In the genomic region with DNA sequence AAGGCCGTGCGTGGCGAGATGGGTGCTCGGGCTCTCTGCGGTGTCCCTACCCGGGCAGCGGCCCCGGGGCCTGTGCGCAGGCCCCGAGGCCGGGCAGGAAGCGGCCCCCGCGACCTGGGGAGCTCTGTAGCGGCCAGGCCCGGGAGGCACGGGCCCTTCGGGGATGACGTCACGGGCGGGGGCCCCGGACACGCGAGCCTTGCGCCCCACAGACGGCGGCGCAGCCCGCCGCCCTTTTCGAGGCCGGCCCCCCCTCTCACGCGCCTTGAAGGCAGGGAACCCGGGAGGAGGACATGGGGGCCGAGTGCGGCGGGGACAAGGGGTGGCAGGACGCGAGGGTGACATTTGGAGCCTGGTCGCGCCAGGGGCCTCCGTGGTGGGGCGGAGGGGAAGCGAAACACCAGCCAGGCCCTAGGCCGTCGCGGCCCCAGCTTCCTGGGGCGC, we compare ENCODE assay signal across 8 cellular contexts.
DNase-seq lines count a peak whose midpoint lies in the region; ATAC-seq and TF ChIP-seq lines count a peak whose summit lies in the region.

No MANE protein-coding gene starts in this region.

- peak overlapping the region; percentile 90 to 97 (median 96) for H3K9ac ChIP-seq in BLaER1 treated with 17β-estradiol and CSF1 and Interleukin-3, amounts not matched to agents 10 nM and 100 nM
- H3K9ac ChIP-seq in KMS-11 = peak overlapping the region; percentile 93

- no peaks in the 10 kb centered on the region for H3K27me3 Mint-ChIP-seq in effector memory CD8-positive, alpha-beta T cell

- H3K4me3 ChIP-seq in BLaER1 treated with 17β-estradiol and CSF1 and Interleukin-3, amounts not matched to agents 10 nM and 100 nM = peak overlapping the region; percentile 72 to 92 (median 87)
- no peak overlapping the region for H3K4me3 ChIP-seq in KMS-11 (IDR thresholded peaks at IDR 0.05; ENCODE audit: insufficient read depth, low read depth, low read length)

- DNase-seq in activated CD4-positive, alpha-beta T cell treated with anti-CD3 and anti-CD28 coated beads, Interleukin-2, amount 50 U/mL, for 4 hours = peak; percentile 15 to 16
- DNase-seq in effector memory CD8-positive, alpha-beta T cell = peak; percentile 39 to 49 (median 47)
- DNase-seq in middle frontal gyrus (ENCODE audit: extremely low spot score, low spot score) (peak; percentile 42), HPDE6-E6E7 (ENCODE audit: extremely low spot score) (no peak)
- peak; percentile 73 for DNase-seq in stimulated activated naive CD8-positive, alpha-beta T cell treated with anti-CD3 and anti-CD28 coated beads, Interleukin-15, Interleukin-2, amounts not matched to agents 100 U/mL and 50 U/mL, for 24 hours

- peak; percentile 53 for ATAC-seq in GM19438 (IDR thresholded peaks at IDR 0.05; ENCODE audit: low read depth, unreplicated experiment)
- ATAC-seq in effector memory CD8-positive, alpha-beta T cell (replicated peaks) = peak; percentile 43
- ATAC-seq in stimulated activated naive CD8-positive, alpha-beta T cell treated with anti-CD3 and anti-CD28 coated beads, Interleukin-15, Interleukin-2, amounts not matched to agents 100 U/mL and 50 U/mL, for 24 hours = peak; percentile 67

- H3K36me3 Mint-ChIP-seq in effector memory CD8-positive, alpha-beta T cell (ENCODE audit: insufficient read depth) = peaks cover 26% of the 10 kb centered on the region

- H3K27ac Mint-ChIP-seq in effector memory CD8-positive, alpha-beta T cell = peak overlapping the region; percentile 91 to 95

- peak overlapping the region; percentile 93 to 99 (median 98) for H3K4me2 ChIP-seq in BLaER1 treated with 17β-estradiol and CSF1 and Interleukin-3, amounts not matched to agents 10 nM and 100 nM
- H3K4me2 ChIP-seq in KMS-11 = peak overlapping the region; percentile 84; the same call in 1 of the 2 replicates

- peaks cover 0 to 21% (median 5%) of the 10 kb centered on the region in 11 experiments; a peak in 7 of 22 replicates for H3K36me3 ChIP-seq in BLaER1 treated with 17β-estradiol and CSF1 and Interleukin-3, amounts not matched to agents 10 nM and 100 nM
- no peaks in the 10 kb centered on the region for H3K36me3 ChIP-seq in KMS-11 (ENCODE audit: insufficient read depth)

- peak overlapping the region; percentile 44; the same call in 1 of the 2 replicates for H2AFZ ChIP-seq in KMS-11 (ENCODE audit: low read depth)

- TF ChIP-seq CTCF in KMS-11 (conservative IDR thresholded peaks at IDR 0.05; ENCODE audit: low read depth, low read length) = no peak

- H3K79me2 ChIP-seq in KMS-11 (ENCODE audit: insufficient read depth, low read depth) = peaks cover 40% of the 10 kb centered on the region

- H3K4me1 ChIP-seq in BLaER1 treated with 17β-estradiol and CSF1 and Interleukin-3, amounts not matched to agents 10 nM and 100 nM = peaks cover 43 to 52% (median 48%) of the 10 kb centered on the region in 10 experiments
- peaks cover 20% of the 10 kb centered on the region for H3K4me1 ChIP-seq in KMS-11 (ENCODE audit: low read depth, poor library complexity, severe bottlenecking)

- no peaks in the 10 kb centered on the region for H3K9me3 Mint-ChIP-seq in effector memory CD8-positive, alpha-beta T cell

- H3K27me3 ChIP-seq in BLaER1 treated with 17β-estradiol and CSF1 and Interleukin-3, amounts not matched to agents 10 nM and 100 nM = no peaks in the 10 kb centered on the region
- no peaks in the 10 kb centered on the region for H3K27me3 ChIP-seq in KMS-11 (ENCODE audit: insufficient read depth, low read depth)

- peaks cover 25 to 52% (median 40%) of the 10 kb centered on the region in 11 experiments; a peak in 21 of 22 replicates for H4K20me1 ChIP-seq in BLaER1 treated with 17β-estradiol and CSF1 and Interleukin-3, amounts not matched to agents 10 nM and 100 nM
- H4K20me1 ChIP-seq in KMS-11 (ENCODE audit: insufficient read depth) = no peaks in the 10 kb centered on the region

- H3K4me1 Mint-ChIP-seq in effector memory CD8-positive, alpha-beta T cell (ENCODE audit: low read depth in 2 of 2) = peaks cover 22 to 25% of the 10 kb centered on the region in 2 donors

- H3K9me3 ChIP-seq in BLaER1 treated with 17β-estradiol and CSF1 and Interleukin-3, amounts not matched to agents 10 nM and 100 nM (replicated peaks in 1 of 11) = no peaks in the 10 kb centered on the region

- peak overlapping the region; percentile 87 to 91 for H3K4me3 Mint-ChIP-seq in effector memory CD8-positive, alpha-beta T cell

- H3K27ac ChIP-seq in BLaER1 treated with 17β-estradiol and CSF1 and Interleukin-3, amounts not matched to agents 10 nM and 100 nM = peak overlapping the region; percentile 87 to 97 (median 94)
- H3K27ac ChIP-seq in KMS-11 = peak overlapping the region; percentile 85
